In genomic region chr1:67552336-67552759, GRCh38 we compare ENCODE assay signal across 16 cellular contexts.
DNase-seq lines count a peak whose midpoint lies in the region; ATAC-seq and TF ChIP-seq lines count a peak whose summit lies in the region.
"Had no signal": no experiment of that assay in that cellular context is flagged by ENCODE, and none has a peak within 500 bp of the region (broad histone marks: within the 10 kb centered on the region; RNA-seq: fewer than 3 reads in every experiment).

No MANE protein-coding gene starts in this region.

- ATAC-seq in HG02884 (IDR thresholded peaks at IDR 0.05; ENCODE audit: unreplicated experiment), result no peak
- ATAC-seq: stimulated activated naive CD8-positive, alpha-beta T cell treated with anti-CD3 and anti-CD28 coated beads, Interleukin-15, amount 100 ng/mL, for 72 hours had no signal

- H3K9me3 ChIP-seq in HEK293 (ENCODE audit: control insufficient read depth, insufficient read depth, low read depth, low read length) (no peaks in the 10 kb centered on the region), stomach (no peaks in the 10 kb centered on the region)

- TF ChIP-seq EP300 in stomach (IDR thresholded peaks at IDR 0.05), result no peak

- H3K36me3 ChIP-seq in HEK293 (ENCODE audit: control insufficient read depth in 2 of 2, insufficient read depth in 1 of 2, low read length in 2 of 2) (no peaks in the 10 kb centered on the region), stomach (no peaks in the 10 kb centered on the region)

- H3K36me3 Mint-ChIP-seq in activated CD4-positive, alpha-beta T cell treated with anti-CD3 and anti-CD28 coated beads, Interleukin-2, amount 10 ng/mL, durations not matched to agents 7 days and 5 days (ENCODE audit: low read depth), result no peaks in the 10 kb centered on the region
- H3K36me3 Mint-ChIP-seq: CD14-positive monocyte, immature natural killer cell had no signal

- no peaks in the 10 kb centered on the region for H3K4me1 Mint-ChIP-seq in activated CD4-positive, alpha-beta T cell treated with anti-CD3 and anti-CD28 coated beads, Interleukin-2, amount 10 ng/mL, durations not matched to agents 7 days and 5 days
- H3K4me1 Mint-ChIP-seq: stimulated activated naive CD8-positive, alpha-beta T cell treated with anti-CD3 and anti-CD28 coated beads, Interleukin-15, amount 100 ng/mL, for 72 hours had no signal

- no peaks in the 10 kb centered on the region for H3K4me1 ChIP-seq in HEK293 (ENCODE audit: control insufficient read depth, insufficient read depth, low read length)
- peaks cover 0 to 25% (median 4%) of the 10 kb centered on the region in 4 donors for H3K4me1 ChIP-seq in stomach

- DNase-seq in RPMI8226, result peak; percentile 72
- peak; percentile 81 for DNase-seq in islet precursor cell
- peak; percentile 60 for DNase-seq in stomach
- no peak for DNase-seq in activated CD4-positive, alpha-beta T cell treated with anti-CD3 and anti-CD28 coated beads, Interleukin-2, amount 10 ng/mL, durations not matched to agents 7 days and 5 days
- DNase-seq in foreskin fibroblast, result no peak
- DNase-seq in stimulated activated CD4-positive, alpha-beta T cell treated with anti-CD3 and anti-CD28 coated beads, Interleukin-15, amount 100 ng/mL, for 24 hours, result no peak
- DNase-seq: activated CD4-positive, alpha-beta T cell treated with anti-CD3 and anti-CD28 coated beads for 4 hours; activated T-cell treated with anti-CD3 and anti-CD28 coated beads, Interleukin-2, amount 50 U/mL, for 24 hours; cerebellar nuclear complex; immature natural killer cell; Right ventricle myocardium superior; stimulated activated naive CD8-positive, alpha-beta T cell treated with anti-CD3 and anti-CD28 coated beads, Interleukin-15, amount 100 ng/mL, for 72 hours had no signal

- POLR2A ChIA-PET in HEK293 (lab: Yijun Ruan, JAX), result no interaction called here
- POLR2A ChIA-PET in activated CD4-positive, alpha-beta T cell treated with anti-CD3 and anti-CD28 coated beads, Interleukin-2, amount 10 ng/mL, durations not matched to agents 7 days and 5 days (lab: Charles Lee), result no interaction called here

- WGBS in stomach, 5 donors, result 26 to 61% (median 29%) methylated on average over 2 to 3 of the region's 3 CpGs

- H3K27me3 Mint-ChIP-seq in activated CD4-positive, alpha-beta T cell treated with anti-CD3 and anti-CD28 coated beads, Interleukin-2, amount 10 ng/mL, durations not matched to agents 7 days and 5 days, result no peaks in the 10 kb centered on the region

- H3K27ac ChIP-seq in HEK293 (ENCODE audit: extremely low read depth, low read depth, low read length) (no peak overlapping the region), stomach (peak overlapping the region in 2 of 5 donors; percentile 14 to 24)

- peak; percentile 44; the same call in 1 of the 2 replicates for TF ChIP-seq CTCF in HEK293 (tag by site-specific recombination; IDR thresholded peaks at IDR 0.05)
- TF ChIP-seq CTCF in stomach (IDR thresholded peaks at IDR 0.05), result no peak
- no peak for TF ChIP-seq CTCF in foreskin fibroblast (IDR thresholded peaks at IDR 0.05; ENCODE audit: low read depth, low read length)

- TF ChIP-seq POLR2A in stomach (IDR thresholded peaks at IDR 0.05), result no peak

- intact Hi-C loops in stomach (cut with DNase I; ENCODE audit: low total_unique reads), result no loop called here

- no peaks in the 10 kb centered on the region for H3K9me3 Mint-ChIP-seq in activated CD4-positive, alpha-beta T cell treated with anti-CD3 and anti-CD28 coated beads, Interleukin-2, amount 10 ng/mL, durations not matched to agents 7 days and 5 days
- H3K9me3 Mint-ChIP-seq: activated T-cell treated with anti-CD3 and anti-CD28 coated beads, Interleukin-2, amount 50 U/mL, for 24 hours; immature natural killer cell; stimulated activated naive CD8-positive, alpha-beta T cell treated with anti-CD3 and anti-CD28 coated beads, Interleukin-15, amount 100 ng/mL, for 72 hours; T-helper 2 cell treated with Interferon-gamma antibody and Interleukin-4, amounts not matched to agents 5 μg/mL and 100 μg/mL, for 36 hours had no signal

- no peak overlapping the region for H3K4me3 ChIP-seq in HEK293 (ENCODE audit: low read depth, low read length)
- no peak overlapping the region for H3K4me3 ChIP-seq in stomach
- H3K4me3 ChIP-seq in foreskin fibroblast (ENCODE audit: low read depth in 1 of 2, low read length in 2 of 2), result no peak overlapping the region

- H3K4me3 Mint-ChIP-seq in activated CD4-positive, alpha-beta T cell treated with anti-CD3 and anti-CD28 coated beads, Interleukin-2, amount 10 ng/mL, durations not matched to agents 7 days and 5 days, result no peak overlapping the region
- H3K4me3 Mint-ChIP-seq: activated T-cell treated with anti-CD3 and anti-CD28 coated beads, Interleukin-2, amount 50 U/mL, for 24 hours; CD14-positive monocyte; immature natural killer cell; stimulated activated naive CD8-positive, alpha-beta T cell treated with anti-CD3 and anti-CD28 coated beads, Interleukin-15, amount 100 ng/mL, for 72 hours; T-helper 2 cell treated with Interferon-gamma antibody and Interleukin-4, amounts not matched to agents 5 μg/mL and 100 μg/mL, for 36 hours had no signal

- H3K27ac Mint-ChIP-seq in activated CD4-positive, alpha-beta T cell treated with anti-CD3 and anti-CD28 coated beads, Interleukin-2, amount 10 ng/mL, durations not matched to agents 7 days and 5 days, result no peak overlapping the region
- H3K27ac Mint-ChIP-seq: activated T-cell treated with anti-CD3 and anti-CD28 coated beads, Interleukin-2, amount 50 U/mL, for 24 hours; immature natural killer cell; stimulated activated naive CD8-positive, alpha-beta T cell treated with anti-CD3 and anti-CD28 coated beads, Interleukin-15, amount 100 ng/mL, for 72 hours; T-helper 2 cell treated with Interferon-gamma antibody and Interleukin-4, amounts not matched to agents 5 μg/mL and 100 μg/mL, for 36 hours had no signal

- H3K27me3 ChIP-seq in stomach, result no peaks in the 10 kb centered on the region

- CTCF ChIA-PET in HEK293 (lab: Yijun Ruan, JAX), result interaction anchor here (0.6 to 3.1 kb wide), 9 partner anchors 10 to 219 kb away, joined by 3 to 21 read pairs (median 4); no protein-coding TSS in a partner anchor
- CTCF ChIA-PET in activated CD4-positive, alpha-beta T cell treated with anti-CD3 and anti-CD28 coated beads, Interleukin-2, amount 10 ng/mL, durations not matched to agents 7 days and 5 days (lab: Charles Lee), result interaction anchor here (0.9 to 1.4 kb wide), 3 partner anchors 11 to 208 kb away, joined by 3 to 4 read pairs (median 3); no protein-coding TSS in a partner anchor

TF ChIP-seq in HEK293, 187 proteins besides CTCF, POLR2A, EP300 and RAD21:
- TF ChIP-seq ZNF510 (tag by site-specific recombination; IDR thresholded peaks at IDR 0.05; ENCODE audit: insufficient replicate concordance) (no peak), SCRT1 (tag by site-specific recombination; IDR thresholded peaks at IDR 0.05; ENCODE audit: borderline replicate concordance) (no peak), ZNF19 (tag by site-specific recombination; IDR thresholded peaks at IDR 0.05; ENCODE audit: low read depth) (no peak), ZNF341 (tag by site-specific recombination; IDR thresholded peaks at IDR 0.05; ENCODE audit: low read depth) (no peak), ZBTB21 (tag by site-specific recombination; IDR thresholded peaks at IDR 0.05) (no peak), PRDM6 (tag by site-specific recombination; IDR thresholded peaks at IDR 0.05) (no peak), ZEB2 (tag by site-specific recombination; IDR thresholded peaks at IDR 0.05) (no peak), ZNF350 (tag by site-specific recombination; IDR thresholded peaks at IDR 0.05) (no peak), ZNF426 (tag by site-specific recombination; IDR thresholded peaks at IDR 0.05) (no peak), ZFP41 (tag by site-specific recombination; IDR thresholded peaks at IDR 0.05; ENCODE audit: borderline replicate concordance) (no peak), ZNF132 (tag by site-specific recombination; IDR thresholded peaks at IDR 0.05; ENCODE audit: borderline replicate concordance) (no peak), ZBTB20 (tag by site-specific recombination; IDR thresholded peaks at IDR 0.05) (no peak), ZNF121 (tag by site-specific recombination; IDR thresholded peaks at IDR 0.05) (no peak), RBAK (tag by site-specific recombination; IDR thresholded peaks at IDR 0.05) (no peak), ZFP69B (tag by site-specific recombination; IDR thresholded peaks at IDR 0.05) (no peak), ZNF555 (tag by site-specific recombination; conservative IDR thresholded peaks at IDR 0.05) (no peak)

Comparison
In these comparisons a context has a peak if more than half of its experiments do, and no peak if none do; other contexts are left out.
1. DNase-seq: peak in RPMI8226 (single experiment), islet precursor cell (single experiment) and stomach (single experiment); none in activated CD4-positive, alpha-beta T cell treated with anti-CD3 and anti-CD28 coated beads, Interleukin-2, amount 10 ng/mL, durations not matched to agents 7 days and 5 days (single experiment), foreskin fibroblast (0 of 2) and stimulated activated CD4-positive, alpha-beta T cell treated with anti-CD3 and anti-CD28 coated beads, Interleukin-15, amount 100 ng/mL, for 24 hours (single experiment).